In genomic region chr2:33372940-33373553, GRCh38 we compare ENCODE assay signal across 8 cellular contexts.
DNase-seq lines count a peak whose midpoint lies in the region; ATAC-seq and TF ChIP-seq lines count a peak whose summit lies in the region.

No MANE protein-coding gene starts in this region.

- no peak overlapping the region for H3K4me3 ChIP-seq in left ventricle myocardium inferior
- no peak overlapping the region for H3K4me3 ChIP-seq in right cardiac atrium (ENCODE audit: low read length)
- H3K4me3 ChIP-seq in OCI-LY1 (ENCODE audit: low read depth, low read length, poor library complexity, severe bottlenecking): no peak overlapping the region
- peak overlapping the region in 3 of 59 donors; percentile 6 to 30 (median 22) for H3K4me3 ChIP-seq in dorsolateral prefrontal cortex
- no peak overlapping the region for H3K4me3 ChIP-seq in naive thymus-derived CD4-positive, alpha-beta T cell (ENCODE audit: low read length)
- H3K4me3 ChIP-seq in MG63: no peak overlapping the region

- H3K27me3 ChIP-seq in left ventricle myocardium inferior (ENCODE audit: low read depth) (no peaks in the 10 kb centered on the region), right cardiac atrium (ENCODE audit: control insufficient read depth, insufficient read depth) (no peaks in the 10 kb centered on the region), OCI-LY1 (ENCODE audit: insufficient read depth, low read length) (no peaks in the 10 kb centered on the region), dorsolateral prefrontal cortex (no peaks in the 10 kb centered on the region), MG63 (no peaks in the 10 kb centered on the region)
- no peaks in the 10 kb centered on the region for H3K27me3 ChIP-seq in naive thymus-derived CD4-positive, alpha-beta T cell (ENCODE audit: control insufficient read depth in 2 of 2, insufficient read depth in 2 of 2, low read length in 2 of 2)

- H3K4me3 Mint-ChIP-seq in naive thymus-derived CD4-positive, alpha-beta T cell: no peak overlapping the region

- peak; percentile 84 for TF ChIP-seq CTCF in left ventricle myocardium inferior (IDR thresholded peaks at IDR 0.05; ENCODE audit: borderline replicate concordance)
- peak; percentile 85 for TF ChIP-seq CTCF in OCI-LY1 (IDR thresholded peaks at IDR 0.05; ENCODE audit: low read length)
- peak; percentile 58 to 87 (median 80) for TF ChIP-seq CTCF in dorsolateral prefrontal cortex (IDR thresholded peaks at IDR 0.05 in 54 of 56, conservative IDR thresholded peaks at IDR 0.05 in 2 of 56; ENCODE audit: low read depth in 1 of 56, partially characterized antibody in 56 of 56)

- POLR2A ChIA-PET in naive thymus-derived CD4-positive, alpha-beta T cell (lab: Charles Lee): no interaction called here

- H3K4me1 ChIP-seq in left ventricle myocardium inferior (peaks cover 13% of the 10 kb centered on the region), right cardiac atrium (ENCODE audit: control insufficient read depth, insufficient read depth, low read length) (no peaks in the 10 kb centered on the region), OCI-LY1 (ENCODE audit: insufficient read depth, low read length, severe bottlenecking) (no peaks in the 10 kb centered on the region)
- no peaks in the 10 kb centered on the region for H3K4me1 ChIP-seq in naive thymus-derived CD4-positive, alpha-beta T cell (ENCODE audit: control insufficient read depth in 2 of 2, insufficient read depth in 2 of 2, low read length in 2 of 2)

- peaks cover 0 to 11% (median 0%) of the 10 kb centered on the region in 5 donors for H3K27me3 Mint-ChIP-seq in naive thymus-derived CD4-positive, alpha-beta T cell

- no peaks in the 10 kb centered on the region for H4K20me1 ChIP-seq in OCI-LY1 (ENCODE audit: insufficient read depth, low read length)

- no peak overlapping the region for H3K27ac Mint-ChIP-seq in naive thymus-derived CD4-positive, alpha-beta T cell

- 34% methylated on average over 5 of the region's 5 CpGs for WGBS in right cardiac atrium

- no peak overlapping the region for H3K4me2 ChIP-seq in OCI-LY1 (ENCODE audit: low read length)

- no peaks in the 10 kb centered on the region for H3K4me1 Mint-ChIP-seq in naive thymus-derived CD4-positive, alpha-beta T cell

- ATAC-seq in right cardiac atrium (no peak), HG03159 (IDR thresholded peaks at IDR 0.05; ENCODE audit: unreplicated experiment) (peak; percentile 57)
- ATAC-seq in naive thymus-derived CD4-positive, alpha-beta T cell: peak; percentile 58

- H3K9me2 ChIP-seq in OCI-LY1 (ENCODE audit: low read depth, low read length): no peaks in the 10 kb centered on the region

- no peaks in the 10 kb centered on the region for H3K36me3 Mint-ChIP-seq in naive thymus-derived CD4-positive, alpha-beta T cell

- DNase-seq in left ventricle myocardium inferior (no peak), right cardiac atrium (no peak), dorsolateral prefrontal cortex (no peak), T1000 (lab: John Stamatoyannopoulos, UW) (no peak), MG63 (no peak)
- DNase-seq in naive thymus-derived CD4-positive, alpha-beta T cell: peak in 6 of 9 donors; percentile 2 to 33 (median 27)

- CTCF ChIA-PET in naive thymus-derived CD4-positive, alpha-beta T cell (lab: Charles Lee): interaction anchor here (1.1 to 1.7 kb wide), 3 partner anchors 9 to 279 kb away, joined by 3 to 7 read pairs (median 3); no protein-coding TSS in a partner anchor

- H3F3A ChIP-seq in OCI-LY1 (ENCODE audit: insufficient read depth, low read length): peaks cover 7% of the 10 kb centered on the region; the same call in 1 of the 2 replicates

- H3K79me2 ChIP-seq in OCI-LY1 (ENCODE audit: insufficient read depth, low read length): no peaks in the 10 kb centered on the region

- no peak overlapping the region for H3K9ac ChIP-seq in OCI-LY1 (ENCODE audit: low read length)

- H3K9me3 Mint-ChIP-seq in naive thymus-derived CD4-positive, alpha-beta T cell: no peaks in the 10 kb centered on the region

- H3K36me3 ChIP-seq in left ventricle myocardium inferior (peaks cover 11% of the 10 kb centered on the region), OCI-LY1 (ENCODE audit: insufficient read depth, low read length) (peaks cover 43% of the 10 kb centered on the region; the same call in 1 of the 2 replicates), MG63 (no peaks in the 10 kb centered on the region; the same call in 1 of the 2 replicates)
- no peaks in the 10 kb centered on the region for H3K36me3 ChIP-seq in naive thymus-derived CD4-positive, alpha-beta T cell (ENCODE audit: control insufficient read depth in 2 of 3, insufficient read depth in 3 of 3, low read length in 3 of 3)

- H3K9me3 ChIP-seq in left ventricle myocardium inferior (replicated peaks) (no peaks in the 10 kb centered on the region), right cardiac atrium (ENCODE audit: control insufficient read depth, low read length) (no peaks in the 10 kb centered on the region), OCI-LY1 (ENCODE audit: low read length) (no peaks in the 10 kb centered on the region), MG63 (no peaks in the 10 kb centered on the region)
- H3K9me3 ChIP-seq in naive thymus-derived CD4-positive, alpha-beta T cell (ENCODE audit: control insufficient read depth in 2 of 3, low read length in 3 of 3): no peaks in the 10 kb centered on the region

- H2AFZ ChIP-seq in OCI-LY1 (ENCODE audit: low read length): no peak overlapping the region

- intact Hi-C loops in left ventricle myocardium inferior (cut with micrococcal nuclease): no loop called here
- intact Hi-C loops in right cardiac atrium (cut with DNase I): loop anchor here in 1 of 4 donors (5.0 to 10.0 kb wide), 2 partner anchors 338 to 601 kb away; no protein-coding TSS in a partner anchor
- intact Hi-C loops in dorsolateral prefrontal cortex (cut with DNase I): loop anchor here (2.0 to 10.0 kb wide), 4 partner anchors 69 to 600 kb away; no protein-coding TSS in a partner anchor
- intact Hi-C loops in naive thymus-derived CD4-positive, alpha-beta T cell (cut with micrococcal nuclease): loop anchor here (1.0 to 10.0 kb wide), 6 partner anchors 148 to 819 kb away; no protein-coding TSS in a partner anchor

- H3K27ac ChIP-seq in left ventricle myocardium inferior (replicated peaks) (no peak overlapping the region), right cardiac atrium (ENCODE audit: low read length) (no peak overlapping the region), OCI-LY1 (ENCODE audit: low read depth, low read length, poor library complexity, severe bottlenecking) (no peak overlapping the region), dorsolateral prefrontal cortex (peak overlapping the region in 10 of 59 donors; percentile 8 to 87 (median 80))
- H3K27ac ChIP-seq in naive thymus-derived CD4-positive, alpha-beta T cell (ENCODE audit: low read depth, low read length): no peak overlapping the region

Comparison
In these comparisons a context has a peak if more than half of its experiments do, and no peak if none do; other contexts are left out.
1. DNase-seq: peak in naive thymus-derived CD4-positive, alpha-beta T cell (6 of 9); none in left ventricle myocardium inferior (single experiment), right cardiac atrium (0 of 3), dorsolateral prefrontal cortex (0 of 10), T1000 (single experiment) and MG63 (single experiment).
2. ATAC-seq: peak in HG03159 (single experiment) and naive thymus-derived CD4-positive, alpha-beta T cell (single experiment); none in right cardiac atrium (0 of 2).
3. Peak in every context shown above with its lines, with median percentiles within 50 percentile points of each other: CTCF ChIP-seq.